ENCODE assay signal across 9 cellular contexts in the genomic region with DNA sequence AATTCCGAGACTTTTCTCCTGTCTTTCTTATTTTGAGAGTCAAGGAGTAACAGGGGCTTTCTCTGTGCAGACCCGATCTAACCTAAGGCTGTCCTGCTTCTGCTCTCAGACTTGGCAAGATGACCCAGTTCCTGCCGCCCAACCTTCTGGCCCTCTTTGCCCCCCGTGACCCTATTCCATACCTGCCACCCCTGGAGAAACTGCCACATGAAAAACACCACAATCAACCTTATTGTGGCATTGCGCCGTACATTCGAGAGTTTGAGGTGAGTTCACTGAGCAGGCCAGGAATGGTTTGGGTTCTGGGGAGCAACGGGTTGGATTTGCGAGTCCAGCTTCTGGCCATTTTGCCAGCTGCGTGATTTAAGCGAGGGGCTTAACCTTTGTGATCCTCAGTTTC. TPM values are rescaled to one million over a fixed set of nuclear protein-coding genes. Genes with fewer than 3 reads are reported as not detected.
DNase-seq lines count a peak whose midpoint lies in the region; ATAC-seq and TF ChIP-seq lines count a peak whose summit lies in the region.
"Had no signal": no experiment of that assay in that cellular context is flagged by ENCODE, and none has a peak within 500 bp of the region (broad histone marks: within the 10 kb centered on the region; RNA-seq: fewer than 3 reads in every experiment).

No MANE protein-coding gene starts in this region.

- H3K4me1 ChIP-seq in lung (ENCODE audit: control insufficient read depth in 2 of 2, insufficient read depth in 2 of 2, low read length in 2 of 2), result peaks cover 4 to 9% of the 10 kb centered on the region in 2 donors
- H3K4me1 ChIP-seq in transverse colon, result peaks cover 13 to 28% (median 22%) of the 10 kb centered on the region in 4 donors

- H3K36me3 ChIP-seq in lung (ENCODE audit: control insufficient read depth in 2 of 2, insufficient read depth in 2 of 2, low read length in 2 of 2), result peaks cover 11 to 23% of the 10 kb centered on the region in 2 donors
- H3K36me3 ChIP-seq in transverse colon, result peaks cover 0 to 16% (median 8%) of the 10 kb centered on the region in 4 donors

- intact Hi-C loops in transverse colon (cut with DNase I; ENCODE audit: low total_unique reads), result no loop called here

- H3K27ac ChIP-seq in lung (ENCODE audit: low read depth in 1 of 2, low read length in 1 of 2) (no peak overlapping the region), transverse colon (peak overlapping the region; percentile 90 to 96 (median 94))

- H3K27me3 ChIP-seq in lung (ENCODE audit: control insufficient read depth, insufficient read depth) (no peaks in the 10 kb centered on the region), transverse colon (no peaks in the 10 kb centered on the region)

- H3K36me3 Mint-ChIP-seq in activated T-cell treated with anti-CD3 and anti-CD28 coated beads, Interleukin-2, amount 50 U/mL, for 4 hours (ENCODE audit: insufficient read depth), result peaks cover 25% of the 10 kb centered on the region

- H3K9me3 Mint-ChIP-seq in activated T-cell treated with anti-CD3 and anti-CD28 coated beads, Interleukin-2, amount 50 U/mL, for 4 hours, result no peaks in the 10 kb centered on the region

- TF ChIP-seq POLR2A in transverse colon (IDR thresholded peaks at IDR 0.05), result no peak

- H3K4me1 Mint-ChIP-seq in activated T-cell treated with anti-CD3 and anti-CD28 coated beads, Interleukin-2, amount 50 U/mL, for 4 hours (ENCODE audit: low read depth), result peaks cover 33% of the 10 kb centered on the region

- peaks cover 0 to 1% of the 10 kb centered on the region in 2 donors for H3K9me3 ChIP-seq in lung (ENCODE audit: control insufficient read depth in 2 of 2, insufficient read depth in 1 of 2, low read length in 1 of 2)
- no peaks in the 10 kb centered on the region for H3K9me3 ChIP-seq in transverse colon

- WGBS in lung, 2 donors, result 44 to 74% methylated on average over 11 of the region's 11 CpGs
- WGBS in transverse colon (ENCODE audit: low coverage in 1 of 2), 2 donors, result 27 to 33% methylated on average over 3 to 11 of the region's 11 CpGs

- no peak for ATAC-seq in activated T-cell treated with anti-CD3 and anti-CD28 coated beads, Interleukin-2, amount 50 U/mL, for 4 hours
- no peak for ATAC-seq in lung (ENCODE audit: insufficient read depth, low FRiP score)

- peaks cover 2% of the 10 kb centered on the region for H3K27me3 Mint-ChIP-seq in activated T-cell treated with anti-CD3 and anti-CD28 coated beads, Interleukin-2, amount 50 U/mL, for 4 hours (ENCODE audit: low read depth)

- in situ Hi-C loops in astrocyte of the spinal cord (cut with HindIII; ENCODE audit: low sequenced_read_pairs), result no loop called here
- in situ Hi-C loops in transverse colon (cut with MboI; ENCODE audit: low pct_ligation_motif_present in 1 of 4, low pct_unique_long_range_greater_than_20kb in 1 of 4, low sequenced_read_pairs in 3 of 4), result loop anchor here in 2 of 4 donors (10.0 to 25.0 kb wide), 2 partner anchors 119 to 126 kb away; no protein-coding TSS in a partner anchor

- TF ChIP-seq CTCF in astrocyte of the spinal cord (IDR thresholded peaks at IDR 0.05; ENCODE audit: low read depth, low read length) (no peak), lung (IDR thresholded peaks at IDR 0.05; ENCODE audit: control extremely low read depth, extremely low read depth) (no peak), transverse colon (IDR thresholded peaks at IDR 0.05) (no peak)

- peak overlapping the region; percentile 99 for H3K4me3 Mint-ChIP-seq in activated T-cell treated with anti-CD3 and anti-CD28 coated beads, Interleukin-2, amount 50 U/mL, for 4 hours

- no peak for DNase-seq in activated T-cell treated with anti-CD3 and anti-CD28 coated beads, Interleukin-2, amount 50 U/mL, for 4 hours
- no peak for DNase-seq in activated T-cell treated with anti-CD3 and anti-CD28 coated beads for 4 hours
- no peak for DNase-seq in astrocyte of the spinal cord (ENCODE audit: low read depth, low spot score)
- DNase-seq in lung (ENCODE audit: low spot score), result no peak
- DNase-seq in transverse colon, result no peak
- no peak for DNase-seq in stimulated activated CD4-positive, alpha-beta T cell treated with anti-CD3 and anti-CD28 coated beads, Interleukin-4, amount 100 ng/mL, for 4 hours
- DNase-seq in NCI-H1092 treated with DMSO at 0.1 percent for 48 hours (lab: John Stamatoyannopoulos, UW), result no peak
- no peak for DNase-seq in NCI-H82 treated with DMSO at 0.1 percent for 48 hours (lab: John Stamatoyannopoulos, UW; ENCODE audit: unreplicated experiment)
- DNase-seq: DMS153 had no signal

- TF ChIP-seq EP300 in transverse colon (IDR thresholded peaks at IDR 0.05; ENCODE audit: low read depth), result no peak

- H3K4me3 ChIP-seq in astrocyte of the spinal cord (ENCODE audit: low read depth, low read length) (peak overlapping the region; percentile 89), lung (peak overlapping the region; percentile 94), transverse colon (peak overlapping the region; percentile 81 to 100 (median 90))

RNA-seq across cellular contexts. Expression of a gene that starts 1.0 kb away (rescaled TPM):
- total RNA-seq in activated T-cell treated with anti-CD3 and anti-CD28 coated beads, Interleukin-2, amount 50 U/mL, for 4 hours, result 100 to 1,000 TPM; 278 to 294 (median 283) TPM
- 100 to 1,000 TPM; 168 to 251 TPM for total RNA-seq in lung
- 100 to 1,000 TPM; 143 to 191 TPM for polyA plus RNA-seq in lung
- total RNA-seq in transverse colon, result 100 to 1,000 TPM; 216 to 682 (median 292) TPM

RNA-seq across cellular contexts. Expression of a gene that starts 13.8 kb away (rescaled TPM):
- total RNA-seq in activated T-cell treated with anti-CD3 and anti-CD28 coated beads, Interleukin-2, amount 50 U/mL, for 4 hours, result not detected
- not detected for total RNA-seq in lung
- polyA plus RNA-seq in lung, result not detected
- total RNA-seq in transverse colon, result under 1 TPM in 1 of 4 donors, not detected in 3; 0.14 TPM

RNA-seq across cellular contexts. Expression of a gene that starts 21.7 kb away (rescaled TPM):
- total RNA-seq in activated T-cell treated with anti-CD3 and anti-CD28 coated beads, Interleukin-2, amount 50 U/mL, for 4 hours, result not detected
- total RNA-seq in lung (1 to 10 TPM; 2.1 to 2.9 TPM), transverse colon (not detected)
- polyA plus RNA-seq in lung, result 1 to 10 TPM; 2.8 to 5.2 TPM

RNA-seq across cellular contexts. Expression of a gene that starts 27.9 kb away (rescaled TPM):
- total RNA-seq in activated T-cell treated with anti-CD3 and anti-CD28 coated beads, Interleukin-2, amount 50 U/mL, for 4 hours, result 1 to 10 TPM; 4.0 to 6.3 (median 4.2) TPM
- total RNA-seq in lung (1 to 10 TPM; 6.6 to 7.8 TPM), transverse colon (10 to 100 TPM; 14.2 to 92.8 (median 39.8) TPM)
- 10 to 100 TPM in 1 of 2 donors, 1 to 10 TPM in 1; 6.4 to 12.4 TPM for polyA plus RNA-seq in lung

RNA-seq across cellular contexts. Expression of a gene that starts 28.7 kb away (rescaled TPM):
- total RNA-seq in activated T-cell treated with anti-CD3 and anti-CD28 coated beads, Interleukin-2, amount 50 U/mL, for 4 hours, result not detected
- total RNA-seq in lung, result under 1 TPM; 0.11 to 0.21 TPM
- under 1 TPM; 0.29 to 0.57 TPM for polyA plus RNA-seq in lung
- under 1 TPM in 1 of 4 donors, not detected in 3; 0.20 TPM for total RNA-seq in transverse colon

Comparison
In these comparisons a context has a peak if more than half of its experiments do, and no peak if none do; other contexts are left out.
1. H3K27ac ChIP-seq: peak in transverse colon (4 of 4); none in lung (0 of 2).
2. Peak in every context shown above with its lines, with median percentiles within 50 percentile points of each other: H3K4me3 ChIP-seq.